In the genomic region with DNA sequence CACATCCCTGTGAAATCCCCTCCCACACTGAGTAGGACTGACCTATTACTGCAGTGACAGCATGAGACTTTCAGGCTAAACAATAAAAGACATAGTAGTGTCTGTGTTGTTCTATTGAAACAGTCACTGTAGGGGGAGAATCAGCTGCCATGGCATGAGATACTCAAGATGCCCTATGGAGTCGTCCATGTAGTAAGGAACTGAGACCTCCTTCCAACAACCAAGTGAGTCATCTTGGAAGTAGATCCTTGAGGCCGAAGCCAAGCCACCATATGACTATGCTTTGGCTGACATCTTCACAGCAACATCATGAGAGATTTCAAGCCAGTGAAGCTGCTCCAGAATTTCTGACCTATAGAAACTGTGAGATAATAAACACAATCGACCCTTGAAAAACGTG, we compare ENCODE assay signal across 16 cellular contexts.
"Had no signal": no experiment of that assay in that cellular context is flagged by ENCODE, and none has a peak within 500 bp of the region (broad histone marks: within the 10 kb centered on the region; RNA-seq: fewer than 3 reads in every experiment).

No MANE protein-coding gene starts in this region.

- H3K27ac ChIP-seq: ascending aorta, coronary artery, lower lobe of right lung, pancreas, testis, upper lobe of right lung had no signal

- ATAC-seq: lower lobe of right lung, pancreas, upper lobe of right lung had no signal

- H3K27me3 ChIP-seq: ascending aorta, pancreas, testis, upper lobe of right lung had no signal

- H3K9me3 ChIP-seq: lower lobe of right lung, pancreas, testis, upper lobe of right lung had no signal

- H3K4me3 ChIP-seq: ascending aorta, coronary artery, lower lobe of right lung, pancreas, testis, upper lobe of right lung had no signal

- H3K36me3 ChIP-seq: ascending aorta, lower lobe of right lung, pancreas, upper lobe of right lung had no signal

- DNase-seq: activated CD4-positive, alpha-beta memory T cell treated with anti-CD3 and anti-CD28 coated beads, Interleukin-2, amount 10 ng/mL, durations not matched to agents 7 days and 5 days; activated CD4-positive, alpha-beta T cell treated with anti-CD3 and anti-CD28 coated beads for 1 hour; activated gamma-delta T cell treated with Interleukin-2 at 50 U/mL for 16 hours; activated naive CD8-positive, alpha-beta T cell treated with anti-CD3 and anti-CD28 coated beads, Interleukin-2, amount 10 ng/mL, durations not matched to agents 7 days and 5 days; activated T-cell treated with anti-CD3 and anti-CD28 coated beads, Interleukin-2, amount 50 U/mL, for 48 hours; central memory CD4-positive, alpha-beta T cell; effector CD4-positive, alpha-beta T cell; glutamatergic neuron; immature natural killer cell; lower lobe of right lung; pancreas; stimulated activated CD4-positive, alpha-beta T cell treated with anti-CD3 and anti-CD28 coated beads, Interleukin-4, amount 100 ng/mL, for 24 hours; testis; upper lobe of right lung had no signal
